ENCODE assay signal across 20 cellular contexts in the genomic region with DNA sequence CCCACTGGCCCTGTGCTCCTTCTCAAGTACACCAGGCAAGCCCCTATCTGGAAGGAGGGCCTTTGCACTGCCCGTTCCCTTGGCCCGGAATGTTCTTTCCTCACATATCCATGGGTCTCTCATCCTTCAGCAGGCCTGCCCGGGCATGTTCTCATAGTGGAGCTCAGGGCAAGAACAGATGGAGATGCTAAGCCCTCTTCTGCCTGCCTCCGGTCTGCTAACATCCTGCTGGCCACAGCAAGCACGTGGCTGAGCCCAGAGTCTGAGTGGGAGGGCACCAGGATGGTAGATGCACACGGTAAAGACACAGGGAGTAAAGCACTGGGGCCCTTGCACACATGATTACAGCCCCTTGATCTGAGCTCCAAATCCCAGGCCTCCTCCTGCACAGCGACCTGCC. TPM values are rescaled to one million over a fixed set of nuclear protein-coding genes. Genes with fewer than 3 reads are reported as not detected.
DNase-seq lines count a peak whose midpoint lies in the region; ATAC-seq and TF ChIP-seq lines count a peak whose summit lies in the region.
"Had no signal": no experiment of that assay in that cellular context is flagged by ENCODE, and none has a peak within 500 bp of the region (broad histone marks: within the 10 kb centered on the region; RNA-seq: fewer than 3 reads in every experiment).

No MANE protein-coding gene starts in this region.

- POLR2A ChIA-PET in MCF 10A (lab: Yijun Ruan, JAX) = interaction anchor here (0.7 to 4.9 kb wide), 8 partner anchors 9 to 165 kb away, joined by 3 to 31 read pairs (median 4); partner anchors contain the start of gene TOB1

- H3K27me3 Mint-ChIP-seq in MCF 10A (ENCODE audit: insufficient read depth, unreplicated experiment) (no peaks in the 10 kb centered on the region), mesothelial cell of epicardium (ENCODE audit: low read depth) (no peaks in the 10 kb centered on the region)

- H3K9me3 Mint-ChIP-seq in MCF 10A (ENCODE audit: unreplicated experiment) (no peaks in the 10 kb centered on the region), mesothelial cell of epicardium (no peaks in the 10 kb centered on the region)
- H3K9me3 Mint-ChIP-seq: T-cell had no signal

- TF ChIP-seq CTCF in MCF 10A (IDR thresholded peaks at IDR 0.05; ENCODE audit: unreplicated experiment) (no peak), mesothelial cell of epicardium (IDR thresholded peaks at IDR 0.05; ENCODE audit: unreplicated experiment) (no peak)

- intact Hi-C loops in MCF 10A (cut with micrococcal nuclease) = no loop called here
- intact Hi-C loops in sciatic nerve (cut with DNase I) = loop anchor here (10.0 kb wide), 1 partner anchor 168 kb away; no protein-coding TSS in a partner anchor

- BruUV-seq in MCF 10A (replicated peaks; lab: Mats Ljungman, UMichigan) = no TSS peak

- H3K4me1 Mint-ChIP-seq in MCF 10A (ENCODE audit: insufficient read depth, unreplicated experiment) (peaks cover 28% of the 10 kb centered on the region), mesothelial cell of epicardium (peaks cover 23% of the 10 kb centered on the region)

- CTCF ChIA-PET in MCF 10A (lab: Yijun Ruan, JAX) = interaction anchor here (0.6 to 10.9 kb wide), 12 partner anchors 12 to 790 kb away, joined by 3 to 320 read pairs (median 4); no protein-coding TSS in a partner anchor

- ATAC-seq in sciatic nerve (no peak), HG03097 (IDR thresholded peaks at IDR 0.05; ENCODE audit: low FRiP score, unreplicated experiment) (no peak)
- ATAC-seq: heart left ventricle, T-cell had no signal

- no peaks in the 10 kb centered on the region for H3K36me3 Mint-ChIP-seq in MCF 10A (ENCODE audit: insufficient read depth, unreplicated experiment)
- no peaks in the 10 kb centered on the region for H3K36me3 Mint-ChIP-seq in mesothelial cell of epicardium
- H3K36me3 Mint-ChIP-seq: T-cell had no signal

- DNase-seq in D341Med (ENCODE audit: low spot score) (peak; percentile 68), NCI-H2171 (lab: John Stamatoyannopoulos, UW) (peak; percentile 20), MCF 10A (ENCODE audit: unreplicated experiment) (peak; percentile 69), mesothelial cell of epicardium (ENCODE audit: low spot score in 2 of 2, unreplicated experiment in 2 of 2) (no peak), sciatic nerve (ENCODE audit: low spot score) (no peak), anterior cingulate cortex (lab: John Stamatoyannopoulos, UW) (no peak), activated gamma-delta T cell (lab: John Stamatoyannopoulos, UW) (no peak)
- DNase-seq: activated CD4-positive, CD25-positive, alpha-beta regulatory T cell treated with anti-CD3 and anti-CD28 coated beads, Interleukin-2, amount 50 U/mL, for 72 hours; activated CD8-positive, alpha-beta memory T cell treated with anti-CD3 and anti-CD28 coated beads, Interleukin-2, amount 50 U/mL, for 48 hours; activated naive CD4-positive, alpha-beta T cell treated with anti-CD3 and anti-CD28 coated beads, Interleukin-2, amount 50 U/mL, for 16 hours; erythroblast; GDM1; heart left ventricle; NCI-H1092 treated with DMSO at 0.1 percent for 48 hours; stimulated activated naive CD4-positive, alpha-beta T cell; T-cell had no signal

- H3K27ac Mint-ChIP-seq in MCF 10A (ENCODE audit: low read depth, unreplicated experiment) = peak overlapping the region; percentile 98
- H3K27ac Mint-ChIP-seq in mesothelial cell of epicardium = peak overlapping the region; percentile 43
- H3K27ac Mint-ChIP-seq: T-cell had no signal

- H3K4me3 Mint-ChIP-seq in MCF 10A (ENCODE audit: unreplicated experiment) (no peak overlapping the region), mesothelial cell of epicardium (no peak overlapping the region)
- H3K4me3 Mint-ChIP-seq: T-cell had no signal

RNA-seq across cellular contexts. Expression of gene ANKRD40CL, which starts 19.8 kb away (rescaled TPM):
- total RNA-seq in MCF 10A (2022) (not detected in 2 replicates), mesothelial cell of epicardium (not detected in 3 replicates), sciatic nerve (not detected)
- total RNA-seq: cardiac muscle cell, heart left ventricle, kidney epithelial cell, right atrium auricular region, T-cell had no signal

RNA-seq across cellular contexts. Expression of gene WFIKKN2, which starts 48.3 kb away (rescaled TPM):
- total RNA-seq in MCF 10A (2022) (not detected in 2 replicates), mesothelial cell of epicardium (0.42 to 0.68 TPM (median 0.60 TPM) in 3 replicates), sciatic nerve (2.0 TPM)
- total RNA-seq: cardiac muscle cell, kidney epithelial cell, T-cell had no signal

Comparison
In these comparisons a context has a peak if more than half of its experiments do, and no peak if none do; other contexts are left out.
1. DNase-seq: peak in D341Med (single experiment), NCI-H2171 (single experiment) and MCF 10A (single experiment); none in mesothelial cell of epicardium (0 of 2), sciatic nerve (single experiment), anterior cingulate cortex (0 of 58) and activated gamma-delta T cell (single experiment).